17 cellular contexts compared by ENCODE assay signal in genomic region chr4:147923854-147924253, GRCh38.
"Had no signal": no experiment of that assay in that cellular context is flagged by ENCODE, and none has a peak within 500 bp of the region (broad histone marks: within the 10 kb centered on the region; RNA-seq: fewer than 3 reads in every experiment).

No MANE protein-coding gene starts in this region.

- H3K27me3 Mint-ChIP-seq: activated CD8-positive, alpha-beta memory T cell treated with anti-CD3 and anti-CD28 coated beads, Interleukin-2, amount 10 ng/mL, durations not matched to agents 7 days and 5 days; activated naive CD8-positive, alpha-beta T cell; activated T-cell treated with anti-CD3 and anti-CD28 coated beads, Interleukin-2, amount 50 U/mL, for 24 hours; central memory CD8-positive, alpha-beta T cell had no signal

- H3K9me3 Mint-ChIP-seq: activated T-cell treated with anti-CD3 and anti-CD28 coated beads, Interleukin-2, amount 50 U/mL, for 24 hours; brain; central memory CD8-positive, alpha-beta T cell; nephron progenitor cell; stimulated activated effector memory CD8-positive, alpha-beta T cell treated with anti-CD3 and anti-CD28 coated beads, Interleukin-12 subunit alpha, Interleukin-12 subunit beta, amount 100 ng/mL, for 72 hours had no signal

- H3K4me3 Mint-ChIP-seq: activated CD8-positive, alpha-beta memory T cell treated with anti-CD3 and anti-CD28 coated beads, Interleukin-2, amount 10 ng/mL, durations not matched to agents 7 days and 5 days; activated naive CD8-positive, alpha-beta T cell; activated T-cell treated with anti-CD3 and anti-CD28 coated beads, Interleukin-2, amount 50 U/mL, for 24 hours; brain; central memory CD8-positive, alpha-beta T cell; nephron progenitor cell; stimulated activated effector memory CD8-positive, alpha-beta T cell treated with anti-CD3 and anti-CD28 coated beads, Interleukin-12 subunit alpha, Interleukin-12 subunit beta, amount 100 ng/mL, for 72 hours had no signal

- ATAC-seq: activated CD8-positive, alpha-beta memory T cell treated with anti-CD3 and anti-CD28 coated beads, Interleukin-2, amount 10 ng/mL, durations not matched to agents 7 days and 5 days; gastroesophageal sphincter; psoas muscle; right lobe of liver; stimulated activated effector memory CD8-positive, alpha-beta T cell treated with anti-CD3 and anti-CD28 coated beads, Interleukin-12 subunit alpha, Interleukin-12 subunit beta, amount 100 ng/mL, for 72 hours had no signal

- H3K4me1 Mint-ChIP-seq: central memory CD8-positive, alpha-beta T cell; stimulated activated effector memory CD8-positive, alpha-beta T cell treated with anti-CD3 and anti-CD28 coated beads, Interleukin-12 subunit alpha, Interleukin-12 subunit beta, amount 100 ng/mL, for 72 hours had no signal

- DNase-seq: activated CD4-positive, alpha-beta T cell treated with anti-CD3 and anti-CD28 coated beads, Interleukin-2, amount 50 U/mL, for 4 hours; activated CD8-positive, alpha-beta memory T cell treated with anti-CD3 and anti-CD28 coated beads, Interleukin-2, amount 10 ng/mL, durations not matched to agents 7 days and 5 days; activated effector memory CD4-positive, alpha-beta T cell treated with anti-CD3 and anti-CD28 coated beads, Interleukin-2, amount 50 U/mL, for 16 hours; activated T-cell treated with anti-CD3 and anti-CD28 coated beads, Interleukin-2, amount 50 U/mL, for 24 hours; effector memory CD4-positive, alpha-beta T cell; kidney; left ventricle myocardium inferior; mesenchymal stem cell; nephron progenitor cell; psoas muscle; right lobe of liver; thyroid gland had no signal

- H3K36me3 Mint-ChIP-seq: activated CD8-positive, alpha-beta memory T cell treated with anti-CD3 and anti-CD28 coated beads, Interleukin-2, amount 10 ng/mL, durations not matched to agents 7 days and 5 days; brain; stimulated activated effector memory CD8-positive, alpha-beta T cell treated with anti-CD3 and anti-CD28 coated beads, Interleukin-12 subunit alpha, Interleukin-12 subunit beta, amount 100 ng/mL, for 72 hours had no signal

- H3K27ac Mint-ChIP-seq: activated CD8-positive, alpha-beta memory T cell treated with anti-CD3 and anti-CD28 coated beads, Interleukin-2, amount 10 ng/mL, durations not matched to agents 7 days and 5 days; activated naive CD8-positive, alpha-beta T cell; activated T-cell treated with anti-CD3 and anti-CD28 coated beads, Interleukin-2, amount 50 U/mL, for 24 hours; nephron progenitor cell; stimulated activated effector memory CD8-positive, alpha-beta T cell treated with anti-CD3 and anti-CD28 coated beads, Interleukin-12 subunit alpha, Interleukin-12 subunit beta, amount 100 ng/mL, for 72 hours had no signal
